Comparison of ENCODE assay signal across 17 cellular contexts in genomic region chr18:63454497-63454896, GRCh38. TPM values are rescaled to one million over a fixed set of nuclear protein-coding genes. Genes with fewer than 3 reads are reported as not detected.
DNase-seq lines count a peak whose midpoint lies in the region; ATAC-seq and TF ChIP-seq lines count a peak whose summit lies in the region.
"Had no signal": no experiment of that assay in that cellular context is flagged by ENCODE, and none has a peak within 500 bp of the region (broad histone marks: within the 10 kb centered on the region; RNA-seq: fewer than 3 reads in every experiment).

No MANE protein-coding gene starts in this region.

- ATAC-seq in HG02642 (IDR thresholded peaks at IDR 0.05; ENCODE audit: poor library complexity, unreplicated experiment): no peak
- ATAC-seq in CD8-positive, alpha-beta T cell: no peak
- ATAC-seq: left lung, psoas muscle had no signal

- no peak overlapping the region for H3K4me2 ChIP-seq in osteoblast (ENCODE audit: insufficient read depth, low read length)

- H3K4me1 Mint-ChIP-seq in Calu3 (ENCODE audit: low read depth, unreplicated experiment): peaks cover 40% of the 10 kb centered on the region
- H3K4me1 Mint-ChIP-seq in chondrocyte (ENCODE audit: low read depth): peaks cover 47% of the 10 kb centered on the region
- H3K4me1 Mint-ChIP-seq in CD8-positive, alpha-beta T cell (ENCODE audit: low read depth): no peaks in the 10 kb centered on the region

- no peaks in the 10 kb centered on the region for H3K4me1 ChIP-seq in osteoblast (ENCODE audit: insufficient read depth, low read length)
- no peaks in the 10 kb centered on the region for H3K4me1 ChIP-seq in CD8-positive, alpha-beta T cell (ENCODE audit: insufficient read depth, low read length)
- H3K4me1 ChIP-seq: left lung, psoas muscle had no signal

- H3K9me3 ChIP-seq in osteoblast (ENCODE audit: low read depth, low read length): no peaks in the 10 kb centered on the region
- no peaks in the 10 kb centered on the region for H3K9me3 ChIP-seq in CD8-positive, alpha-beta T cell (ENCODE audit: low read length)
- H3K9me3 ChIP-seq: left lung, Peyer's patch, psoas muscle had no signal

- H4K20me1 ChIP-seq in osteoblast (ENCODE audit: insufficient read depth, low read length): no peaks in the 10 kb centered on the region

- peak; percentile 44 for DNase-seq in Calu3
- peak; percentile 41 for DNase-seq in NCI-H146 (lab: John Stamatoyannopoulos, UW)
- DNase-seq in chondrocyte (ENCODE audit: low spot score): no peak
- DNase-seq in osteoblast (ENCODE audit: insufficient read length, low spot score, missing footprints): no peak
- no peak for DNase-seq in H4 (ENCODE audit: low spot score)
- DNase-seq in pons (ENCODE audit: low spot score): no peak
- DNase-seq in CD8-positive, alpha-beta T cell: no peak
- DNase-seq: activated CD4-positive, CD25-positive, alpha-beta regulatory T cell; activated gamma-delta T cell treated with Interleukin-2 at 50 U/mL for 16 hours; AML-193; left lung; NCI-H2029 treated with DMSO at 0.1 percent for 48 hours; NCI-H526; psoas muscle had no signal

- no TSS peak for BruUV-seq in Calu3 (replicated peaks; lab: Mats Ljungman, UMichigan)

- no peaks in the 10 kb centered on the region for H3K9me3 Mint-ChIP-seq in Calu3 (ENCODE audit: low read depth, unreplicated experiment)
- H3K9me3 Mint-ChIP-seq in chondrocyte (ENCODE audit: low read depth): peaks cover 2% of the 10 kb centered on the region
- H3K9me3 Mint-ChIP-seq in CD8-positive, alpha-beta T cell: no peaks in the 10 kb centered on the region
- H3K9me3 Mint-ChIP-seq: dendritic cell treated with granulocyte-macrophage colony-stimulating factor and Interleukin-4, amounts not matched to agents 40 ng/mL and 50 ng/mL, for 4 days had no signal

- POLR2A ChIA-PET in CD8-positive, alpha-beta T cell (lab: Charles Lee): no interaction called here

- H3K4me3 Mint-ChIP-seq in Calu3 (ENCODE audit: low read depth, unreplicated experiment) (no peak overlapping the region), chondrocyte (ENCODE audit: unreplicated experiment) (no peak overlapping the region)
- no peak overlapping the region for H3K4me3 Mint-ChIP-seq in CD8-positive, alpha-beta T cell
- H3K4me3 Mint-ChIP-seq: dendritic cell treated with granulocyte-macrophage colony-stimulating factor and Interleukin-4, amounts not matched to agents 40 ng/mL and 50 ng/mL, for 4 days had no signal

- peak overlapping the region; percentile 71 for H2AFZ ChIP-seq in osteoblast (ENCODE audit: low read length)

- H3K36me3 Mint-ChIP-seq in Calu3 (ENCODE audit: insufficient read depth, unreplicated experiment): no peaks in the 10 kb centered on the region
- no peaks in the 10 kb centered on the region for H3K36me3 Mint-ChIP-seq in chondrocyte (ENCODE audit: low read depth)
- H3K36me3 Mint-ChIP-seq in CD8-positive, alpha-beta T cell: no peaks in the 10 kb centered on the region

- intact Hi-C loops in Calu3 (cut with micrococcal nuclease; ENCODE audit: unreplicated experiment): no loop called here
- intact Hi-C loops in CD8-positive, alpha-beta T cell (cut with DNase I, micrococcal nuclease): no loop called here

- CTCF ChIA-PET in Calu3 (lab: Charles Lee): interaction anchor here (0.8 kb wide), 1 partner anchor 15 kb away, joined by 3 read pairs; no protein-coding TSS in a partner anchor
- CTCF ChIA-PET in CD8-positive, alpha-beta T cell (lab: Charles Lee): no interaction called here

- H3K36me3 ChIP-seq in osteoblast (ENCODE audit: insufficient read depth, low read length): no peaks in the 10 kb centered on the region
- H3K36me3 ChIP-seq in CD8-positive, alpha-beta T cell (ENCODE audit: insufficient read depth, low read length): no peaks in the 10 kb centered on the region
- H3K36me3 ChIP-seq: left lung, Peyer's patch had no signal

- H3K27ac Mint-ChIP-seq in Calu3 (ENCODE audit: unreplicated experiment) (peak overlapping the region; percentile 23), chondrocyte (ENCODE audit: unreplicated experiment) (peak overlapping the region; percentile 80)
- no peak overlapping the region for H3K27ac Mint-ChIP-seq in CD8-positive, alpha-beta T cell
- H3K27ac Mint-ChIP-seq: dendritic cell treated with granulocyte-macrophage colony-stimulating factor and Interleukin-4, amounts not matched to agents 40 ng/mL and 50 ng/mL, for 4 days had no signal

- peaks cover under 1% of the 10 kb centered on the region for H3K27me3 ChIP-seq in osteoblast (ENCODE audit: insufficient read depth, low read length)
- H3K27me3 ChIP-seq in CD8-positive, alpha-beta T cell (ENCODE audit: insufficient read depth, low read length): no peaks in the 10 kb centered on the region
- H3K27me3 ChIP-seq: left lung, Peyer's patch had no signal

- H3K4me3 ChIP-seq in osteoblast (ENCODE audit: insufficient read depth, low read length): no peak overlapping the region
- H3K4me3 ChIP-seq in CD8-positive, alpha-beta T cell (ENCODE audit: low read depth, low read length): no peak overlapping the region
- H3K4me3 ChIP-seq: left lung, Peyer's patch, psoas muscle had no signal

- H3K79me2 ChIP-seq in osteoblast (ENCODE audit: insufficient read depth, low read length): no peaks in the 10 kb centered on the region

- no peaks in the 10 kb centered on the region for H3K27me3 Mint-ChIP-seq in Calu3 (ENCODE audit: unreplicated experiment)
- no peaks in the 10 kb centered on the region for H3K27me3 Mint-ChIP-seq in chondrocyte (ENCODE audit: low read depth)
- no peaks in the 10 kb centered on the region for H3K27me3 Mint-ChIP-seq in CD8-positive, alpha-beta T cell (ENCODE audit: low read depth)
- H3K27me3 Mint-ChIP-seq: dendritic cell treated with granulocyte-macrophage colony-stimulating factor and Interleukin-4, amounts not matched to agents 40 ng/mL and 50 ng/mL, for 4 days had no signal

- no peak for TF ChIP-seq CTCF in Calu3 (IDR thresholded peaks at IDR 0.05; ENCODE audit: unreplicated experiment)
- TF ChIP-seq CTCF in chondrocyte (IDR thresholded peaks at IDR 0.05): no peak
- no peak for TF ChIP-seq CTCF in osteoblast (IDR thresholded peaks at IDR 0.05; ENCODE audit: extremely low read depth, low read depth, low read length)
- TF ChIP-seq CTCF in CD8-positive, alpha-beta T cell (IDR thresholded peaks at IDR 0.05): no peak

- no peak overlapping the region for H3K27ac ChIP-seq in osteoblast (ENCODE audit: low read depth, low read length)
- H3K27ac ChIP-seq in CD8-positive, alpha-beta T cell (ENCODE audit: low read depth, low read length): no peak overlapping the region
- H3K27ac ChIP-seq: left lung, Peyer's patch, psoas muscle had no signal

RNA-seq across cellular contexts. Expression of gene SERPINB5, which starts 22.3 kb away (rescaled TPM):
- total RNA-seq in Calu3 (2022) (34.0 and 34.1 TPM in 2 replicates), chondrocyte (0.24 TPM in 1 of 3 replicates, not detected in the others), osteoblast (not detected in 2 replicates)
- total RNA-seq in H4 (2014; rRNA removed; shearing (Covaris generic)): 1.1 TPM in 1 of 2 replicates, not detected in the other
- total RNA-seq in CD8-positive, alpha-beta T cell: not detected
- total RNA-seq: psoas muscle had no signal

RNA-seq across cellular contexts. Expression of gene VPS4B, which starts 32.2 kb away (rescaled TPM):
- total RNA-seq in Calu3 (2022): 83.3 and 83.9 TPM in 2 replicates
- total RNA-seq in chondrocyte: 54.9 to 64.8 TPM (median 55.1 TPM) in 3 replicates
- 42.4 and 47.4 TPM in 2 replicates for total RNA-seq in osteoblast
- 40.7 and 43.5 TPM in 2 replicates for total RNA-seq in H4 (2014; rRNA removed; shearing (Covaris generic))
- 10 to 100 TPM; 58.5 to 76.2 TPM for total RNA-seq in CD8-positive, alpha-beta T cell

Comparison
In these comparisons a context has a peak if more than half of its experiments do, and no peak if none do; other contexts are left out.
1. DNase-seq: peak in Calu3 (single experiment) and NCI-H146 (single experiment); none in chondrocyte (single experiment), osteoblast (single experiment), H4 (single experiment), pons (single experiment) and CD8-positive, alpha-beta T cell (0 of 7).
2. RNA of gene SERPINB5, which starts 22.3 kb away (total RNA-seq): 34.0 to 34.1 TPM in Calu3; 0.24 TPM in chondrocyte, not detected in osteoblast, 1.1 TPM in H4 and not detected in CD8-positive, alpha-beta T cell; every median in the first group is over 10 times any median in the second.